ENCODE assay signal across 8 cellular contexts in genomic region chr10:100997364-100998182, GRCh38. TPM values are rescaled to one million over a fixed set of nuclear protein-coding genes. Genes with fewer than 3 reads are reported as not detected.
DNase-seq lines count a peak whose midpoint lies in the region; ATAC-seq and TF ChIP-seq lines count a peak whose summit lies in the region.

No MANE protein-coding gene starts in this region.

- H3K27ac ChIP-seq in A673 (ENCODE audit: low read depth, low read length, poor library complexity, severe bottlenecking) (peak overlapping the region; percentile 98), HL-60 (replicated peaks) (peak overlapping the region; percentile 84), PC-9 (0 out of 2 replicates have a peak overlapping the region, but pooled peaks have one; percentile 0)

- no peaks in the 10 kb centered on the region for H3K27me3 Mint-ChIP-seq in activated T-helper 17 cell treated with anti-CD3 and anti-CD28 coated beads, Interleukin-2, amount 50 U/mL, for 72 hours
- no peaks in the 10 kb centered on the region for H3K27me3 Mint-ChIP-seq in natural killer cell treated with Interleukin-12 subunit alpha and Interleukin-12 subunit beta and Interleukin-15 and Interleukin-18, amount 100 ng/mL, for 72 hours
- H3K27me3 Mint-ChIP-seq in stimulated activated naive CD8-positive, alpha-beta T cell treated with anti-CD3 and anti-CD28 coated beads, Interleukin-15, amount 100 ng/mL, for 72 hours: no peaks in the 10 kb centered on the region

- peak overlapping the region; percentile 75 for H3K27ac Mint-ChIP-seq in activated T-helper 17 cell treated with anti-CD3 and anti-CD28 coated beads, Interleukin-2, amount 50 U/mL, for 72 hours
- peak overlapping the region; percentile 64 to 75 for H3K27ac Mint-ChIP-seq in natural killer cell treated with Interleukin-12 subunit alpha and Interleukin-12 subunit beta and Interleukin-15 and Interleukin-18, amount 100 ng/mL, for 72 hours
- peak overlapping the region; percentile 67 to 79 for H3K27ac Mint-ChIP-seq in stimulated activated naive CD8-positive, alpha-beta T cell treated with anti-CD3 and anti-CD28 coated beads, Interleukin-15, amount 100 ng/mL, for 72 hours

- H3K9me2 ChIP-seq in PC-9 (ENCODE audit: insufficient read depth): no peaks in the 10 kb centered on the region

- no peaks in the 10 kb centered on the region; the same call in 1 of the 2 replicates for H4K20me1 ChIP-seq in PC-9 (ENCODE audit: insufficient read depth)

- TF ChIP-seq CTCF in A673 (conservative IDR thresholded peaks at IDR 0.05; ENCODE audit: low read depth, low read length) (peak; percentile 98), GM13976 (IDR thresholded peaks at IDR 0.05; ENCODE audit: borderline replicate concordance, control extremely low read depth, extremely low read depth, insufficient read depth, missing control alignments) (peak; percentile 86), HL-60 (IDR thresholded peaks at IDR 0.05; ENCODE audit: insufficient read depth, low read length) (peak; percentile 68), PC-9 (conservative IDR thresholded peaks at IDR 0.05) (peak; percentile 84), fibroblast of mammary gland (conservative IDR thresholded peaks at IDR 0.05; ENCODE audit: control insufficient read depth, insufficient read depth, low read depth, low read length) (peak; percentile 76)

- H3F3A ChIP-seq in PC-9 (ENCODE audit: insufficient read depth, low read depth): peaks cover 17% of the 10 kb centered on the region; the same call in 1 of the 2 replicates

- in situ Hi-C loops in GM13976 (cut with MboI; ENCODE audit: low sequenced_read_pairs, unreplicated experiment): no loop called here

- intact Hi-C loops in A673 (cut with micrococcal nuclease; ENCODE audit: unreplicated experiment) (loop anchor here (1.0 to 5.0 kb wide), 2 partner anchors 16 to 65 kb away; partner anchors contain the start of gene KAZALD1), PC-9 (cut with micrococcal nuclease; ENCODE audit: unreplicated experiment) (loop anchor here (2.0 kb wide), 1 partner anchor 65 kb away; no protein-coding TSS in a partner anchor)

- peak overlapping the region; percentile 88 for H3K4me3 ChIP-seq in A673 (ENCODE audit: low read depth, low read length, poor library complexity, severe bottlenecking)
- H3K4me3 ChIP-seq in HL-60 (replicated peaks; ENCODE audit: insufficient read depth, low read length): peak overlapping the region; percentile 81
- H3K4me3 ChIP-seq in PC-9: peak overlapping the region; percentile 76
- peak overlapping the region; percentile 70 for H3K4me3 ChIP-seq in fibroblast of mammary gland (ENCODE audit: control insufficient read depth, low read depth, low read length)

- ATAC-seq in activated T-helper 17 cell treated with anti-CD3 and anti-CD28 coated beads, Interleukin-2, amount 50 U/mL, for 72 hours (replicated peaks): peak; percentile 65
- ATAC-seq in natural killer cell treated with Interleukin-12 subunit alpha and Interleukin-12 subunit beta and Interleukin-15 and Interleukin-18, amount 100 ng/mL, for 72 hours: peak; percentile 63 to 71
- ATAC-seq in stimulated activated naive CD8-positive, alpha-beta T cell treated with anti-CD3 and anti-CD28 coated beads, Interleukin-15, amount 100 ng/mL, for 72 hours: peak; percentile 61

- POLR2A ChIA-PET in A673 (lab: Charles Lee; ENCODE audit: low non-redundant PET): no interaction called here
- POLR2A ChIA-PET in PC-9 (lab: Charles Lee; ENCODE audit: unreplicated experiment): interaction anchor here (0.6 to 1.0 kb wide), 2 partner anchors 14 to 33 kb away, joined by 3 to 9 read pairs; partner anchors contain the start of genes PDZD7 and SFXN3

- H3K4me2 ChIP-seq in PC-9: peak overlapping the region; percentile 93

- peak; percentile 78 for DNase-seq in A673 (ENCODE audit: low spot score)
- DNase-seq in GM13976 (ENCODE audit: low spot score): peak; percentile 86
- DNase-seq in HL-60 (ENCODE audit: low read depth in 1 of 2, low spot score in 1 of 2): peak; percentile 82 to 89
- peak; percentile 55 to 80 for DNase-seq in PC-9
- peak; percentile 74 for DNase-seq in fibroblast of mammary gland (ENCODE audit: low read depth)
- DNase-seq in natural killer cell treated with Interleukin-12 subunit alpha and Interleukin-12 subunit beta and Interleukin-15 and Interleukin-18, amount 100 ng/mL, for 72 hours (ENCODE audit: low spot score): peak; percentile 86
- peak; percentile 78 to 80 for DNase-seq in stimulated activated naive CD8-positive, alpha-beta T cell treated with anti-CD3 and anti-CD28 coated beads, Interleukin-15, amount 100 ng/mL, for 72 hours

- CTCF ChIA-PET in A673 (lab: Charles Lee) (interaction anchor here (0.5 to 2.3 kb wide), 12 partner anchors 8 to 471 kb away, joined by 3 to 23 read pairs (median 4); partner anchors contain the start of genes MRPL43, SEMA4G and TWNK), PC-9 (lab: Charles Lee) (interaction anchor here (0.6 to 1.5 kb wide), 5 partner anchors 13 to 620 kb away, joined by 4 to 13 read pairs (median 6); no protein-coding TSS in a partner anchor)

- H3K9me3 ChIP-seq in A673 (ENCODE audit: low read depth, low read length, poor library complexity, severe bottlenecking): no peaks in the 10 kb centered on the region
- no peaks in the 10 kb centered on the region for H3K9me3 ChIP-seq in PC-9 (ENCODE audit: insufficient read depth, low read depth)

- peaks cover 32% of the 10 kb centered on the region for H3K36me3 Mint-ChIP-seq in activated T-helper 17 cell treated with anti-CD3 and anti-CD28 coated beads, Interleukin-2, amount 50 U/mL, for 72 hours (ENCODE audit: low read depth)
- peaks cover 4% of the 10 kb centered on the region for H3K36me3 Mint-ChIP-seq in natural killer cell treated with Interleukin-12 subunit alpha and Interleukin-12 subunit beta and Interleukin-15 and Interleukin-18, amount 100 ng/mL, for 72 hours

- H3K9me3 Mint-ChIP-seq in activated T-helper 17 cell treated with anti-CD3 and anti-CD28 coated beads, Interleukin-2, amount 50 U/mL, for 72 hours: no peaks in the 10 kb centered on the region
- no peaks in the 10 kb centered on the region for H3K9me3 Mint-ChIP-seq in natural killer cell treated with Interleukin-12 subunit alpha and Interleukin-12 subunit beta and Interleukin-15 and Interleukin-18, amount 100 ng/mL, for 72 hours
- no peaks in the 10 kb centered on the region for H3K9me3 Mint-ChIP-seq in stimulated activated naive CD8-positive, alpha-beta T cell treated with anti-CD3 and anti-CD28 coated beads, Interleukin-15, amount 100 ng/mL, for 72 hours

- peaks cover 12% of the 10 kb centered on the region for H3K4me1 Mint-ChIP-seq in activated T-helper 17 cell treated with anti-CD3 and anti-CD28 coated beads, Interleukin-2, amount 50 U/mL, for 72 hours
- H3K4me1 Mint-ChIP-seq in natural killer cell treated with Interleukin-12 subunit alpha and Interleukin-12 subunit beta and Interleukin-15 and Interleukin-18, amount 100 ng/mL, for 72 hours (ENCODE audit: low read depth in 2 of 2): peaks cover 17 to 27% of the 10 kb centered on the region in 2 donors
- peaks cover 37% of the 10 kb centered on the region for H3K4me1 Mint-ChIP-seq in stimulated activated naive CD8-positive, alpha-beta T cell treated with anti-CD3 and anti-CD28 coated beads, Interleukin-15, amount 100 ng/mL, for 72 hours

- H3K79me2 ChIP-seq in PC-9 (ENCODE audit: low read depth): 0 out of 2 replicates have a peak, but pooled peaks cover 5% of the 10 kb centered on the region

- H3K27me3 ChIP-seq in A673 (replicated peaks; ENCODE audit: insufficient read depth, low read depth, low read length, poor library complexity) (no peaks in the 10 kb centered on the region), HL-60 (ENCODE audit: insufficient read depth, poor library complexity, severe bottlenecking) (no peaks in the 10 kb centered on the region), PC-9 (ENCODE audit: insufficient read depth, low read depth) (no peaks in the 10 kb centered on the region)

- no TSS peak for BruUV-seq in A673 (replicated peaks; lab: Mats Ljungman, UMichigan)
- no TSS peak for BruUV-seq in PC-9 (replicated peaks; lab: Mats Ljungman, UMichigan)

- H3K36me3 ChIP-seq in A673 (ENCODE audit: insufficient read depth, low read length, poor library complexity, severe bottlenecking) (peaks cover 10% of the 10 kb centered on the region), PC-9 (ENCODE audit: low read depth) (no peaks in the 10 kb centered on the region)

- H3K4me3 Mint-ChIP-seq in activated T-helper 17 cell treated with anti-CD3 and anti-CD28 coated beads, Interleukin-2, amount 50 U/mL, for 72 hours: peak overlapping the region; percentile 82
- H3K4me3 Mint-ChIP-seq in natural killer cell treated with Interleukin-12 subunit alpha and Interleukin-12 subunit beta and Interleukin-15 and Interleukin-18, amount 100 ng/mL, for 72 hours: peak overlapping the region; percentile 89
- peak overlapping the region; percentile 78 to 92 for H3K4me3 Mint-ChIP-seq in stimulated activated naive CD8-positive, alpha-beta T cell treated with anti-CD3 and anti-CD28 coated beads, Interleukin-15, amount 100 ng/mL, for 72 hours

- H3K4me1 ChIP-seq in A673 (ENCODE audit: insufficient read depth, low read length, poor library complexity, severe bottlenecking): peaks cover 44% of the 10 kb centered on the region
- peaks cover 11% of the 10 kb centered on the region for H3K4me1 ChIP-seq in PC-9 (replicated peaks; ENCODE audit: insufficient read depth)

- H2AFZ ChIP-seq in PC-9: peak overlapping the region; percentile 96

RNA-seq across cellular contexts. Expression of gene LZTS2, which starts 2.0 kb away (rescaled TPM):
- total RNA-seq in A673 (2021) (49.1 and 59.9 TPM in 2 replicates), PC-9 (2021) (32.5 and 39.5 TPM in 2 replicates)
- 10 to 100 TPM; 15.0 to 24.8 TPM for total RNA-seq in activated T-helper 17 cell treated with anti-CD3 and anti-CD28 coated beads, Interleukin-2, amount 50 U/mL, for 72 hours
- total RNA-seq in natural killer cell treated with Interleukin-12 subunit alpha and Interleukin-12 subunit beta and Interleukin-15 and Interleukin-18, amount 100 ng/mL, for 72 hours: 1 to 10 TPM; 6.2 to 6.4 TPM

RNA-seq across cellular contexts. Expression of gene TWNK, which starts 10.2 kb away (rescaled TPM):
- 29.5 and 30.8 TPM in 2 replicates for total RNA-seq in A673 (2021)
- total RNA-seq in PC-9 (2021): 7.5 and 7.9 TPM in 2 replicates
- 10 to 100 TPM; 12.0 to 24.9 TPM for total RNA-seq in activated T-helper 17 cell treated with anti-CD3 and anti-CD28 coated beads, Interleukin-2, amount 50 U/mL, for 72 hours
- total RNA-seq in natural killer cell treated with Interleukin-12 subunit alpha and Interleukin-12 subunit beta and Interleukin-15 and Interleukin-18, amount 100 ng/mL, for 72 hours: 10 to 100 TPM; 13.6 to 34.2 TPM

RNA-seq across cellular contexts. Expression of gene MRPL43, which starts 10.3 kb away (rescaled TPM):
- total RNA-seq in A673 (2021): 80.4 and 88.8 TPM in 2 replicates
- total RNA-seq in PC-9 (2021): 41.0 and 45.7 TPM in 2 replicates
- 10 to 100 TPM; 50.1 to 58.7 TPM for total RNA-seq in activated T-helper 17 cell treated with anti-CD3 and anti-CD28 coated beads, Interleukin-2, amount 50 U/mL, for 72 hours
- 10 to 100 TPM; 52.3 to 60.7 TPM for total RNA-seq in natural killer cell treated with Interleukin-12 subunit alpha and Interleukin-12 subunit beta and Interleukin-15 and Interleukin-18, amount 100 ng/mL, for 72 hours

RNA-seq across cellular contexts. Expression of gene SEMA4G, which starts 28.3 kb away (rescaled TPM):
- total RNA-seq in A673 (2021) (6.1 and 9.2 TPM in 2 replicates), PC-9 (2021) (0.70 and 0.83 TPM in 2 replicates)
- total RNA-seq in activated T-helper 17 cell treated with anti-CD3 and anti-CD28 coated beads, Interleukin-2, amount 50 U/mL, for 72 hours: 1 to 10 TPM; 1.4 to 3.8 TPM
- total RNA-seq in natural killer cell treated with Interleukin-12 subunit alpha and Interleukin-12 subunit beta and Interleukin-15 and Interleukin-18, amount 100 ng/mL, for 72 hours: under 1 TPM in 1 of 2 donors, not detected in 1; 0.19 TPM

RNA-seq across cellular contexts. Expression of gene PDZD7, which starts 33.4 kb away (rescaled TPM):
- total RNA-seq in A673 (2021) (0.26 and 0.30 TPM in 2 replicates), PC-9 (2021) (2.3 and 2.8 TPM in 2 replicates)
- 1 to 10 TPM in 1 of 2 donors, under 1 TPM in 1; 0.48 to 2.9 TPM for total RNA-seq in activated T-helper 17 cell treated with anti-CD3 and anti-CD28 coated beads, Interleukin-2, amount 50 U/mL, for 72 hours
- total RNA-seq in natural killer cell treated with Interleukin-12 subunit alpha and Interleukin-12 subunit beta and Interleukin-15 and Interleukin-18, amount 100 ng/mL, for 72 hours: under 1 TPM; 0.17 to 0.62 TPM

Comparison
In these comparisons a context has a peak if more than half of its experiments do, and no peak if none do; other contexts are left out.
1. Peak in every context shown above with its lines: DNase-seq, ATAC-seq, H3K4me3 ChIP-seq and H3K27ac ChIP-seq.
2. H3K27ac ChIP-seq: peak in every context shown above with its lines; median percentile 98 in A673; 84 in HL-60; 0 in PC-9.